10 cellular contexts compared by ENCODE assay signal in the genomic region with DNA sequence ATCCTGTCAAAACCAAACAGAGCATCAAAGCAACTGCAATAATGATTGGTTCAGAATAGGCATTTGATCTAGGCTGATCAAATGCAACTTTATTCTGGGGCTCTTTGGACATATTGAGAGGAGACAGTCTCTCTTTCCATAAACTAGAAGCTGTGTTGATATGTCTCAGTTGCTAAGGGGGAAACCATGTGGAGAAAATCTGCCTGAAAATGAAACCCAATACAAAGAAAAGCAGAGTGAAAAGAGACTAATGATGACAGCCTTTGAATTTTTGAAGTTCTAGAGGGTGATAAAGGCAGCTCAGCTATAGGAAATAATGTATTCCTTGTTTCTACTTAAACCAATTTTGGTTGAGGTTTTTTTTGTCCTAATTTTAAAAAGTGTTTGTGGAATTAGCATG.
"Had no signal": no experiment of that assay in that cellular context is flagged by ENCODE, and none has a peak within 500 bp of the region (broad histone marks: within the 10 kb centered on the region; RNA-seq: fewer than 3 reads in every experiment).

No MANE protein-coding gene starts in this region.

- H3K4me3 ChIP-seq: GM23248, HAP-1 had no signal

- H3K27ac ChIP-seq: GM23248, HL-60 had no signal

- H3K9me3 ChIP-seq: HAP-1 had no signal

- H3K9ac ChIP-seq: GM23248 had no signal

- H3K36me3 ChIP-seq: HAP-1 had no signal

- ATAC-seq: HCT116, HepG2 had no signal

- H2AFZ ChIP-seq: GM23248 had no signal

- DNase-seq: GM23248, GOT3, H7, HFFc6, Kasumi-1, KBM-7 had no signal

- H3K4me1 ChIP-seq: HAP-1 had no signal
